In the genomic region with DNA sequence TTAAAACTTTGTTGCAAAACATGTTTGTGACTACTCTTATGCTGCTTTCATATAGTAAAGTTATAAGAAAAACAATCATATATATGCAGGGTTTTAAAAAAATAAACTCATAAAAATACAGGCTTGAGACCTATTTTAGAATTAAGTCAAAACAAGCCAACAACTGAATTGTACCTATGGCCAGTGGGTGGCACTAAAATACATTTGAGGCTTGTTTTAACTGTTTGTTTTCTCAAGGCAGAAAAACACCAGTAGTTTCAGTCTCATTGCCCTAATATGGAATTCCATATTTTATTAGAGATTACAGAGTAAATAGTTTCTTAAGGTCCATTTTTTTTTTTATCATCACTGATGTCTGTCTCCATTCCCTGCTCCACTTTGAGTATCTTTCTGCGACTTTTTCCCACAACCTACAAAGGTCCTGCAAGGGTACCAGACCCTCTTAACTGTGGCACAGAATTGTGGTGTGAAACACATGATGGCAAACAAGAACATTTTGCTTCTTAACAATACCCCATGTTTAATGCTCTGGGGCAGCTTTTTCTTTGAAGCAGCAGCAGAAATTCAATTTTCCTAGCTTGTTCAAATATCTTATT, we compare ENCODE assay signal across 8 cellular contexts. TPM values are rescaled to one million over a fixed set of nuclear protein-coding genes. Genes with fewer than 3 reads are reported as not detected.
DNase-seq lines count a peak whose midpoint lies in the region; ATAC-seq, FAIRE-seq and TF ChIP-seq lines count a peak whose summit lies in the region.

No MANE protein-coding gene starts in this region.

- H3K4me1 ChIP-seq in K562 (replicated peaks in 1 of 2; ENCODE audit: control insufficient read depth in 2 of 2, insufficient read depth in 2 of 2, low read length in 2 of 2), result no peaks in the 10 kb centered on the region
- no peaks in the 10 kb centered on the region for H3K4me1 ChIP-seq in HepG2 (ENCODE audit: insufficient read depth, low read length)

- H3K4me1 Mint-ChIP-seq in activated T-helper 1 cell treated with anti-CD3 and anti-CD28 coated beads, Interleukin-12 subunit alpha, Interleukin-12 subunit beta, Interleukin-2, Interleukin-4 antibody, amounts not matched to agents 30 ng/mL and 10 ng/mL and 1 ng/mL, durations not matched to agents 14 hours and 24 hours and 36 hours (ENCODE audit: low read depth), result peaks cover 51% of the 10 kb centered on the region

- TF ChIP-seq EP300 in K562 (IDR thresholded peaks at IDR 0.05; ENCODE audit: low read length), result no peak
- TF ChIP-seq EP300 in HepG2 (IDR thresholded peaks at IDR 0.05; ENCODE audit: low read depth in 2 of 2, low read length in 2 of 2), result no peak
- TF ChIP-seq EP300 in HepG2 (CRISPR knock-in tag; IDR thresholded peaks at IDR 0.05; ENCODE audit: borderline replicate concordance), result no peak

- POLR2A ChIA-PET in K562 (lab: Yijun Ruan, JAX), result no interaction called here
- POLR2A ChIA-PET in HepG2 (lab: Yijun Ruan, JAX), result no interaction called here

- no peaks in the 10 kb centered on the region for H3K79me2 ChIP-seq in K562 (ENCODE audit: control insufficient read depth, insufficient read depth, low read length)
- no peaks in the 10 kb centered on the region for H3K79me2 ChIP-seq in HepG2 (ENCODE audit: insufficient read depth, low read length)

- TF ChIP-seq CTCF in LNCaP clone FGC (IDR thresholded peaks at IDR 0.05; ENCODE audit: control insufficient read depth, extremely low read depth, insufficient read depth) (peak; percentile 88), K562 (IDR thresholded peaks at IDR 0.05 in 2 of 3, conservative IDR thresholded peaks at IDR 0.05 in 1 of 3; ENCODE audit: insufficient read depth in 2 of 3, low read depth in 1 of 3, low read length in 3 of 3) (peak in 2 of 3 experiments; percentile 35 to 59; a peak in 2 of 6 replicates), HepG2 (CRISPR knock-in tag; IDR thresholded peaks at IDR 0.05) (peak; percentile 55)

- 0% methylated on average over 1 of the region's 1 CpG for WGBS in K562 (ENCODE audit: insufficient coverage, low coverage, missing lambda C conversion rate)
- WGBS in HepG2 (ENCODE audit: low lambda C conversion rate), result 91% methylated on average over 1 of the region's 1 CpG

- H4K20me1 ChIP-seq in K562 (replicated peaks; ENCODE audit: control insufficient read depth, insufficient read depth, low read length), result no peaks in the 10 kb centered on the region
- no peaks in the 10 kb centered on the region for H4K20me1 ChIP-seq in HepG2 (ENCODE audit: insufficient read depth, low read length)

- in situ Hi-C loops in K562 (cut with MboI), result no loop called here
- in situ Hi-C loops in HepG2 (cut with HindIII; ENCODE audit: extremely low pct_ligation_motif_present, low pct_unique_long_range_greater_than_20kb), result no loop called here

- DNase-seq in A172 (ENCODE audit: low spot score) (peak; percentile 49), EH (ENCODE audit: low read depth) (peak; percentile 74), LNCaP clone FGC (ENCODE audit: low read depth) (peak; percentile 50), K562 (ENCODE audit: extremely low read depth in 1 of 4, low spot score in 3 of 4) (peak in 2 of 4 experiments; percentile 12 to 21), HepG2 (ENCODE audit: low spot score) (peak; percentile 20), HuH-7.5 (ENCODE audit: low spot score) (no peak)
- DNase-seq in activated T-helper 1 cell treated with anti-CD3 and anti-CD28 coated beads, Interleukin-12 subunit alpha, Interleukin-12 subunit beta, Interleukin-2, Interleukin-4 antibody, amounts not matched to agents 30 ng/mL and 10 ng/mL and 1 ng/mL, durations not matched to agents 14 hours and 24 hours and 36 hours (ENCODE audit: low spot score), result no peak

- TF ChIP-seq POLR2A in K562 (conservative IDR thresholded peaks at IDR 0.05), result no peak
- no peak for TF ChIP-seq POLR2A in HepG2 (IDR thresholded peaks at IDR 0.05; ENCODE audit: insufficient read depth in 1 of 2, low read depth in 2 of 2, low read length in 2 of 2)

- H3K27ac Mint-ChIP-seq in activated T-helper 1 cell treated with anti-CD3 and anti-CD28 coated beads, Interleukin-12 subunit alpha, Interleukin-12 subunit beta, Interleukin-2, Interleukin-4 antibody, amounts not matched to agents 30 ng/mL and 10 ng/mL and 1 ng/mL, durations not matched to agents 14 hours and 24 hours and 36 hours, result no peak overlapping the region

- H3K4me3 ChIP-seq in LNCaP clone FGC (ENCODE audit: low read depth, low read length) (no peak overlapping the region), K562 (no peak overlapping the region), HepG2 (replicated peaks in 1 of 3; ENCODE audit: insufficient read depth in 1 of 3, low read depth in 2 of 3, low read length in 3 of 3) (no peak overlapping the region)

- H3K4me2 ChIP-seq in K562 (ENCODE audit: insufficient read depth, low read length) (no peak overlapping the region), HepG2 (ENCODE audit: low read depth, low read length) (no peak overlapping the region)

- H3K4me3 Mint-ChIP-seq in activated T-helper 1 cell treated with anti-CD3 and anti-CD28 coated beads, Interleukin-12 subunit alpha, Interleukin-12 subunit beta, Interleukin-2, Interleukin-4 antibody, amounts not matched to agents 30 ng/mL and 10 ng/mL and 1 ng/mL, durations not matched to agents 14 hours and 24 hours and 36 hours, result no peak overlapping the region

- H3K9me3 ChIP-seq in K562 (replicated peaks; ENCODE audit: control insufficient read depth, insufficient read depth, low read depth, low read length), result no peaks in the 10 kb centered on the region
- no peaks in the 10 kb centered on the region for H3K9me3 ChIP-seq in HepG2 (ENCODE audit: low read length)

- H3K36me3 Mint-ChIP-seq in activated T-helper 1 cell treated with anti-CD3 and anti-CD28 coated beads, Interleukin-12 subunit alpha, Interleukin-12 subunit beta, Interleukin-2, Interleukin-4 antibody, amounts not matched to agents 30 ng/mL and 10 ng/mL and 1 ng/mL, durations not matched to agents 14 hours and 24 hours and 36 hours (ENCODE audit: low read depth), result peaks cover 59% of the 10 kb centered on the region

- CTCF ChIA-PET in K562 (lab: Yijun Ruan, JAX; ENCODE audit: low intra/inter-chr PET ratio) (interaction anchor here (1.1 kb wide), 1 partner anchor 597 kb away, joined by 7 read pairs; no protein-coding TSS in a partner anchor), HepG2 (lab: Yijun Ruan, JAX; ENCODE audit: low intra/inter-chr PET ratio, low total read pairs) (interaction anchor here (1.3 kb wide), 1 partner anchor 597 kb away, joined by 5 read pairs; no protein-coding TSS in a partner anchor)

- H3K36me3 ChIP-seq in K562 (ENCODE audit: control insufficient read depth, insufficient read depth, low read length) (no peaks in the 10 kb centered on the region), HepG2 (replicated peaks in 1 of 2; ENCODE audit: control insufficient read depth in 1 of 2, insufficient read depth in 2 of 2, low read length in 2 of 2) (no peaks in the 10 kb centered on the region)

- no peak overlapping the region for H3K27ac ChIP-seq in K562 (ENCODE audit: extremely low read depth, low read depth, low read length)
- no peak overlapping the region for H3K27ac ChIP-seq in HepG2 (ENCODE audit: extremely low read length, insufficient read depth, low read length)

- no peak overlapping the region for H2AFZ ChIP-seq in K562 (ENCODE audit: low read depth, low read length)
- no peak overlapping the region for H2AFZ ChIP-seq in HepG2 (ENCODE audit: low read length)

- FAIRE-seq in K562 (lab: Jason Lieb, UNC) (no peak), HepG2 (lab: Jason Lieb, UNC) (peak; percentile 15)

- intact Hi-C loops in K562 (cut with micrococcal nuclease), result loop anchor here (5.0 kb wide), 1 partner anchor 148 kb away; no protein-coding TSS in a partner anchor
- intact Hi-C loops in HepG2 (cut with micrococcal nuclease; ENCODE audit: unreplicated experiment), result loop anchor here (5.0 kb wide), 1 partner anchor 133 kb away; no protein-coding TSS in a partner anchor
- intact Hi-C loops in activated T-helper 1 cell treated with anti-CD3 and anti-CD28 coated beads, Interleukin-12 subunit alpha, Interleukin-12 subunit beta, Interleukin-2, Interleukin-4 antibody, amounts not matched to agents 30 ng/mL and 10 ng/mL and 1 ng/mL, durations not matched to agents 14 hours and 24 hours and 36 hours (cut with micrococcal nuclease), result loop anchor here (1.0 kb wide), 3 partner anchors 58 to 160 kb away; no protein-coding TSS in a partner anchor

- no TSS peak for BruUV-seq in K562 (replicated peaks; lab: Mats Ljungman, UMichigan)
- BruUV-seq in HepG2 (replicated peaks; lab: Mats Ljungman, UMichigan), result no TSS peak

- TF ChIP-seq RAD21 in K562 (CRISPR knock-in tag; conservative IDR thresholded peaks at IDR 0.05 in 1 of 2, IDR thresholded peaks at IDR 0.05 in 1 of 2), result peak; percentile 55 to 67
- TF ChIP-seq RAD21 in HepG2 (CRISPR knock-in tag; IDR thresholded peaks at IDR 0.05), result no peak

- 0 out of 5 replicates have a peak, but pooled peaks cover 0 to 5% of the 10 kb centered on the region in 2 experiments for H3K27me3 ChIP-seq in K562 (ENCODE audit: control insufficient read depth in 2 of 2, insufficient read depth in 2 of 2, low read length in 2 of 2)
- H3K27me3 ChIP-seq in HepG2 (ENCODE audit: control insufficient read depth in 1 of 2, insufficient read depth in 2 of 2, low read length in 2 of 2), result no peaks in the 10 kb centered on the region

- H3K9ac ChIP-seq in K562 (ENCODE audit: insufficient read depth in 1 of 2, low read depth in 2 of 2, low read length in 2 of 2), result no peak overlapping the region
- no peak overlapping the region for H3K9ac ChIP-seq in HepG2 (ENCODE audit: insufficient read depth, low read depth, low read length)

- H3K9me3 Mint-ChIP-seq in activated T-helper 1 cell treated with anti-CD3 and anti-CD28 coated beads, Interleukin-12 subunit alpha, Interleukin-12 subunit beta, Interleukin-2, Interleukin-4 antibody, amounts not matched to agents 30 ng/mL and 10 ng/mL and 1 ng/mL, durations not matched to agents 14 hours and 24 hours and 36 hours, result no peaks in the 10 kb centered on the region

- H3K27me3 Mint-ChIP-seq in activated T-helper 1 cell treated with anti-CD3 and anti-CD28 coated beads, Interleukin-12 subunit alpha, Interleukin-12 subunit beta, Interleukin-2, Interleukin-4 antibody, amounts not matched to agents 30 ng/mL and 10 ng/mL and 1 ng/mL, durations not matched to agents 14 hours and 24 hours and 36 hours (ENCODE audit: insufficient read depth), result peaks cover 4% of the 10 kb centered on the region

- H3K9me1 ChIP-seq in K562 (ENCODE audit: control insufficient read depth, insufficient read depth, low read length), result no peaks in the 10 kb centered on the region

- peak; percentile 67 for ATAC-seq in K562
- no peak for ATAC-seq in HepG2
- no peak for ATAC-seq in HG02973 (IDR thresholded peaks at IDR 0.05; ENCODE audit: unreplicated experiment)

RNA-seq across cellular contexts. Expression of gene CCDC89, which starts 8.5 kb away (rescaled TPM):
- 11.5 and 13.6 TPM in 2 replicates for total RNA-seq in A172 (2014; rRNA removed; shearing (Covaris generic))
- total RNA-seq in K562 (2011; cell fraction: chromatin; rRNA removed; ENCODE audit: low replicate concordance), result not detected in 2 replicates
- total RNA-seq in K562 (2011; cell fraction: nucleolus; rRNA removed), result not detected in 2 replicates
- not detected in 2 replicates for total RNA-seq in K562 (2011; cell fraction: nucleoplasm; rRNA removed)
- total RNA-seq in K562 (2014; rRNA removed) (0.09 and 0.12 TPM in 2 replicates), K562 (2014; rRNA removed; fragmentation: Illumina TruSeq; extraction: Trizol) (not detected in 2 replicates), K562 (2015; rRNA removed; fragmentation: Illumina TruSeq; extraction: Trizol) (not detected in 2 replicates), K562 (2021) (not detected in 2 replicates), HepG2 (2016; rRNA removed; fragmentation: Illumina TruSeq; extraction: Trizol) (0.38 and 0.60 TPM in 2 replicates)
- polyA plus RNA-seq in K562 (2011; rRNA removed) (not detected in 2 replicates), K562 (2014; fragmentation: Illumina TruSeq; extraction: Trizol) (not detected in 2 replicates), K562 (2014; fragmentation: Nextera tagmentation; extraction: Ambion mirVana) (not detected), K562 (2014; rRNA removed) (0.07 TPM in 1 of 2 replicates, not detected in the other), HepG2 (2011; rRNA removed) (0.13 TPM in 1 of 2 replicates, not detected in the other)
- not detected in 2 replicates for polyA plus RNA-seq in K562 (2011; cell fraction: cytosol; rRNA removed)
- 0.09 TPM in 1 of 2 replicates, not detected in the other for polyA plus RNA-seq in K562 (2011; cell fraction: nucleus; rRNA removed)
- not detected in 2 replicates for polyA plus RNA-seq in K562 (2012)
- polyA minus RNA-seq in K562 (2011; rRNA and poly(A)+ RNA removed), result not detected in 2 replicates
- polyA minus RNA-seq in K562 (2011; cell fraction: cytosol; rRNA and poly(A)+ RNA removed), result not detected in 2 replicates
- not detected in 2 replicates for polyA minus RNA-seq in K562 (2011; cell fraction: nucleus; rRNA and poly(A)+ RNA removed)
- not detected in 2 replicates for total RNA-seq in HepG2 (2016; cell fraction: cytosol; rRNA removed; fragmentation: Illumina TruSeq; extraction: Trizol; ENCODE audit: low read depth)
- total RNA-seq in HepG2 (2016; cell fraction: insoluble cytoplasmic fraction; rRNA removed; fragmentation: Illumina TruSeq; extraction: Trizol), result 0.30 and 0.39 TPM in 2 replicates
- total RNA-seq in HepG2 (2016; cell fraction: membrane; rRNA removed; fragmentation: Illumina TruSeq; extraction: Trizol), result not detected in 2 replicates
- 0.28 TPM in 1 of 2 replicates, not detected in the other for total RNA-seq in HepG2 (2016; cell fraction: nucleus; rRNA removed; fragmentation: Illumina TruSeq; extraction: Trizol)
- 0.03 and 0.04 TPM in 2 replicates for polyA plus RNA-seq in HepG2 (2011; cell fraction: cytosol; rRNA removed)
- not detected in 2 replicates for polyA plus RNA-seq in HepG2 (2011; cell fraction: nucleus; rRNA removed)
- not detected in 2 replicates for polyA plus RNA-seq in HepG2 (2012)
- not detected in 2 replicates for polyA plus RNA-seq in HepG2 (2016; cell fraction: cytosol; fragmentation: Illumina TruSeq; extraction: Trizol; ENCODE audit: low read depth)
- polyA plus RNA-seq in HepG2 (2016; cell fraction: insoluble cytoplasmic fraction; fragmentation: Illumina TruSeq; extraction: Trizol; ENCODE audit: low read depth), result 0.22 and 0.46 TPM in 2 replicates
- polyA plus RNA-seq in HepG2 (2016; cell fraction: membrane; fragmentation: Illumina TruSeq; extraction: Trizol; ENCODE audit: low read depth), result not detected in 2 replicates
- not detected in 2 replicates for polyA plus RNA-seq in HepG2 (2016; cell fraction: nucleus; fragmentation: Illumina TruSeq; extraction: Trizol; ENCODE audit: insufficient read depth, low read depth)
- polyA minus RNA-seq in HepG2 (2011; rRNA and poly(A)+ RNA removed; ENCODE audit: low replicate concordance), result not detected in 2 replicates
- polyA minus RNA-seq in HepG2 (2011; cell fraction: cytosol; rRNA and poly(A)+ RNA removed), result not detected in 2 replicates
- polyA minus RNA-seq in HepG2 (2011; cell fraction: nucleus; rRNA and poly(A)+ RNA removed), result not detected in 2 replicates
- total RNA-seq in activated T-helper 1 cell treated with anti-CD3 and anti-CD28 coated beads, Interleukin-12 subunit alpha, Interleukin-12 subunit beta, Interleukin-2, Interleukin-4 antibody, amounts not matched to agents 30 ng/mL and 10 ng/mL and 1 ng/mL, durations not matched to agents 14 hours and 24 hours and 36 hours, result 0.39 and 0.62 TPM in 2 replicates

RNA-seq across cellular contexts. Expression of gene CREBZF, which starts 29.6 kb away (rescaled TPM):
- 46.6 and 54.2 TPM in 2 replicates for total RNA-seq in A172 (2014; rRNA removed; shearing (Covaris generic))
- total RNA-seq in K562 (2011; cell fraction: chromatin; rRNA removed; ENCODE audit: low replicate concordance), result 77.0 and 165 TPM in 2 replicates
- total RNA-seq in K562 (2011; cell fraction: nucleolus; rRNA removed), result 74.5 and 77.4 TPM in 2 replicates
- 148 and 256 TPM in 2 replicates for total RNA-seq in K562 (2011; cell fraction: nucleoplasm; rRNA removed)
- total RNA-seq in K562 (2014; rRNA removed) (50.2 and 62.1 TPM in 2 replicates), K562 (2014; rRNA removed; fragmentation: Illumina TruSeq; extraction: Trizol) (38.1 and 38.9 TPM in 2 replicates), K562 (2015; rRNA removed; fragmentation: Illumina TruSeq; extraction: Trizol) (44.8 TPM in 2 replicates), K562 (2021) (40.5 and 41.0 TPM in 2 replicates), HepG2 (2016; rRNA removed; fragmentation: Illumina TruSeq; extraction: Trizol) (17.2 and 43.1 TPM in 2 replicates)
- polyA plus RNA-seq in K562 (2011; rRNA removed) (56.7 and 61.0 TPM in 2 replicates), K562 (2014; fragmentation: Illumina TruSeq; extraction: Trizol) (29.4 and 33.8 TPM in 2 replicates), K562 (2014; fragmentation: Nextera tagmentation; extraction: Ambion mirVana) (1 to 10 TPM; 7.2 to 7.4 TPM), K562 (2014; rRNA removed) (69.2 and 70.2 TPM in 2 replicates), HepG2 (2011; rRNA removed) (30.6 and 31.1 TPM in 2 replicates)
- 22.5 and 29.0 TPM in 2 replicates for polyA plus RNA-seq in K562 (2011; cell fraction: cytosol; rRNA removed)
- polyA plus RNA-seq in K562 (2011; cell fraction: nucleus; rRNA removed), result 249 and 283 TPM in 2 replicates
- 28.9 and 50.3 TPM in 2 replicates for polyA plus RNA-seq in K562 (2012)
- 45.6 and 57.0 TPM in 2 replicates for polyA minus RNA-seq in K562 (2011; rRNA and poly(A)+ RNA removed)
- 13.9 and 15.1 TPM in 2 replicates for polyA minus RNA-seq in K562 (2011; cell fraction: cytosol; rRNA and poly(A)+ RNA removed)
- 101 and 128 TPM in 2 replicates for polyA minus RNA-seq in K562 (2011; cell fraction: nucleus; rRNA and poly(A)+ RNA removed)
- 3.9 and 5.1 TPM in 2 replicates for total RNA-seq in HepG2 (2016; cell fraction: cytosol; rRNA removed; fragmentation: Illumina TruSeq; extraction: Trizol; ENCODE audit: low read depth)
- total RNA-seq in HepG2 (2016; cell fraction: insoluble cytoplasmic fraction; rRNA removed; fragmentation: Illumina TruSeq; extraction: Trizol), result 17.1 and 41.7 TPM in 2 replicates
- total RNA-seq in HepG2 (2016; cell fraction: membrane; rRNA removed; fragmentation: Illumina TruSeq; extraction: Trizol), result 8.8 and 10.3 TPM in 2 replicates
- 113 and 114 TPM in 2 replicates for total RNA-seq in HepG2 (2016; cell fraction: nucleus; rRNA removed; fragmentation: Illumina TruSeq; extraction: Trizol)
- polyA plus RNA-seq in HepG2 (2011; cell fraction: cytosol; rRNA removed), result 9.3 and 10.4 TPM in 2 replicates
- 173 and 179 TPM in 2 replicates for polyA plus RNA-seq in HepG2 (2011; cell fraction: nucleus; rRNA removed)
- 30.0 and 33.9 TPM in 2 replicates for polyA plus RNA-seq in HepG2 (2012)
- 1.7 and 3.1 TPM in 2 replicates for polyA plus RNA-seq in HepG2 (2016; cell fraction: cytosol; fragmentation: Illumina TruSeq; extraction: Trizol; ENCODE audit: low read depth)
- polyA plus RNA-seq in HepG2 (2016; cell fraction: insoluble cytoplasmic fraction; fragmentation: Illumina TruSeq; extraction: Trizol; ENCODE audit: low read depth), result 17.0 and 19.9 TPM in 2 replicates
- 4.9 and 6.4 TPM in 2 replicates for polyA plus RNA-seq in HepG2 (2016; cell fraction: membrane; fragmentation: Illumina TruSeq; extraction: Trizol; ENCODE audit: low read depth)
- polyA plus RNA-seq in HepG2 (2016; cell fraction: nucleus; fragmentation: Illumina TruSeq; extraction: Trizol; ENCODE audit: insufficient read depth, low read depth), result 164 and 170 TPM in 2 replicates
- polyA minus RNA-seq in HepG2 (2011; rRNA and poly(A)+ RNA removed; ENCODE audit: low replicate concordance), result 15.7 and 25.6 TPM in 2 replicates
- 8.6 and 12.7 TPM in 2 replicates for polyA minus RNA-seq in HepG2 (2011; cell fraction: cytosol; rRNA and poly(A)+ RNA removed)
- polyA minus RNA-seq in HepG2 (2011; cell fraction: nucleus; rRNA and poly(A)+ RNA removed), result 144 and 161 TPM in 2 replicates
- 52.0 and 55.9 TPM in 2 replicates for total RNA-seq in activated T-helper 1 cell treated with anti-CD3 and anti-CD28 coated beads, Interleukin-12 subunit alpha, Interleukin-12 subunit beta, Interleukin-2, Interleukin-4 antibody, amounts not matched to agents 30 ng/mL and 10 ng/mL and 1 ng/mL, durations not matched to agents 14 hours and 24 hours and 36 hours

RNA-seq across cellular contexts. Expression of gene TMEM126A, which starts 46.7 kb away (rescaled TPM):
- 116 and 134 TPM in 2 replicates for total RNA-seq in A172 (2014; rRNA removed; shearing (Covaris generic))
- total RNA-seq in K562 (2011; cell fraction: chromatin; rRNA removed; ENCODE audit: low replicate concordance), result 5.5 and 12.2 TPM in 2 replicates
- total RNA-seq in K562 (2011; cell fraction: nucleolus; rRNA removed), result 6.0 and 7.2 TPM in 2 replicates
- total RNA-seq in K562 (2011; cell fraction: nucleoplasm; rRNA removed), result 15.5 and 15.6 TPM in 2 replicates
- total RNA-seq in K562 (2014; rRNA removed) (19.3 and 22.9 TPM in 2 replicates), K562 (2014; rRNA removed; fragmentation: Illumina TruSeq; extraction: Trizol) (67.5 and 69.3 TPM in 2 replicates), K562 (2015; rRNA removed; fragmentation: Illumina TruSeq; extraction: Trizol) (52.0 and 56.3 TPM in 2 replicates), K562 (2021) (37.3 and 41.5 TPM in 2 replicates), HepG2 (2016; rRNA removed; fragmentation: Illumina TruSeq; extraction: Trizol) (66.9 and 68.7 TPM in 2 replicates)
- polyA plus RNA-seq in K562 (2011; rRNA removed) (72.2 and 105 TPM in 2 replicates), K562 (2014; fragmentation: Illumina TruSeq; extraction: Trizol) (45.1 and 48.1 TPM in 2 replicates), K562 (2014; fragmentation: Nextera tagmentation; extraction: Ambion mirVana) (100 to 1,000 TPM; 148 to 154 TPM), K562 (2014; rRNA removed) (44.3 and 56.9 TPM in 2 replicates), HepG2 (2011; rRNA removed) (33.8 and 59.5 TPM in 2 replicates)
- polyA plus RNA-seq in K562 (2011; cell fraction: cytosol; rRNA removed), result 28.7 and 48.2 TPM in 2 replicates
- 7.1 and 19.5 TPM in 2 replicates for polyA plus RNA-seq in K562 (2011; cell fraction: nucleus; rRNA removed)
- 46.1 and 62.4 TPM in 2 replicates for polyA plus RNA-seq in K562 (2012)
- 38.1 and 45.4 TPM in 2 replicates for polyA minus RNA-seq in K562 (2011; rRNA and poly(A)+ RNA removed)
- polyA minus RNA-seq in K562 (2011; cell fraction: cytosol; rRNA and poly(A)+ RNA removed), result 5.9 and 8.6 TPM in 2 replicates
- 2.2 and 7.0 TPM in 2 replicates for polyA minus RNA-seq in K562 (2011; cell fraction: nucleus; rRNA and poly(A)+ RNA removed)
- total RNA-seq in HepG2 (2016; cell fraction: cytosol; rRNA removed; fragmentation: Illumina TruSeq; extraction: Trizol; ENCODE audit: low read depth), result 70.9 and 83.3 TPM in 2 replicates
- 67.5 and 67.8 TPM in 2 replicates for total RNA-seq in HepG2 (2016; cell fraction: insoluble cytoplasmic fraction; rRNA removed; fragmentation: Illumina TruSeq; extraction: Trizol)
- total RNA-seq in HepG2 (2016; cell fraction: membrane; rRNA removed; fragmentation: Illumina TruSeq; extraction: Trizol), result 63.9 and 68.2 TPM in 2 replicates
- total RNA-seq in HepG2 (2016; cell fraction: nucleus; rRNA removed; fragmentation: Illumina TruSeq; extraction: Trizol), result 33.4 and 36.6 TPM in 2 replicates
- 21.4 and 31.6 TPM in 2 replicates for polyA plus RNA-seq in HepG2 (2011; cell fraction: cytosol; rRNA removed)
- 6.2 and 6.7 TPM in 2 replicates for polyA plus RNA-seq in HepG2 (2011; cell fraction: nucleus; rRNA removed)
- 29.2 and 35.7 TPM in 2 replicates for polyA plus RNA-seq in HepG2 (2012)
- polyA plus RNA-seq in HepG2 (2016; cell fraction: cytosol; fragmentation: Illumina TruSeq; extraction: Trizol; ENCODE audit: low read depth), result 69.5 and 78.7 TPM in 2 replicates
- polyA plus RNA-seq in HepG2 (2016; cell fraction: insoluble cytoplasmic fraction; fragmentation: Illumina TruSeq; extraction: Trizol; ENCODE audit: low read depth), result 48.7 and 55.1 TPM in 2 replicates
- polyA plus RNA-seq in HepG2 (2016; cell fraction: membrane; fragmentation: Illumina TruSeq; extraction: Trizol; ENCODE audit: low read depth), result 51.3 and 53.8 TPM in 2 replicates
- polyA plus RNA-seq in HepG2 (2016; cell fraction: nucleus; fragmentation: Illumina TruSeq; extraction: Trizol; ENCODE audit: insufficient read depth, low read depth), result 45.8 and 47.6 TPM in 2 replicates
- polyA minus RNA-seq in HepG2 (2011; rRNA and poly(A)+ RNA removed; ENCODE audit: low replicate concordance), result 9.7 and 17.8 TPM in 2 replicates
- 3.4 and 4.2 TPM in 2 replicates for polyA minus RNA-seq in HepG2 (2011; cell fraction: cytosol; rRNA and poly(A)+ RNA removed)
- polyA minus RNA-seq in HepG2 (2011; cell fraction: nucleus; rRNA and poly(A)+ RNA removed), result 6.8 and 10.1 TPM in 2 replicates
- total RNA-seq in activated T-helper 1 cell treated with anti-CD3 and anti-CD28 coated beads, Interleukin-12 subunit alpha, Interleukin-12 subunit beta, Interleukin-2, Interleukin-4 antibody, amounts not matched to agents 30 ng/mL and 10 ng/mL and 1 ng/mL, durations not matched to agents 14 hours and 24 hours and 36 hours, result 46.0 and 47.7 TPM in 2 replicates

Comparison
In these comparisons a context has a peak if more than half of its experiments do, and no peak if none do; other contexts are left out.
1. DNase-seq: peak in A172 (single experiment), EH (single experiment), LNCaP clone FGC (single experiment) and HepG2 (single experiment); none in activated T-helper 1 cell treated with anti-CD3 and anti-CD28 coated beads, Interleukin-12 subunit alpha, Interleukin-12 subunit beta, Interleukin-2, Interleukin-4 antibody, amounts not matched to agents 30 ng/mL and 10 ng/mL and 1 ng/mL, durations not matched to agents 14 hours and 24 hours and 36 hours (single experiment) and HuH-7.5 (single experiment).
2. Peak in every context shown above with its lines, with median percentiles within 50 percentile points of each other: CTCF ChIP-seq.